10 cellular contexts compared by ENCODE assay signal in genomic region chr9:20551835-20552234, GRCh38.
DNase-seq lines count a peak whose midpoint lies in the region; ATAC-seq and TF ChIP-seq lines count a peak whose summit lies in the region.
"Had no signal": no experiment of that assay in that cellular context is flagged by ENCODE, and none has a peak within 500 bp of the region (broad histone marks: within the 10 kb centered on the region; RNA-seq: fewer than 3 reads in every experiment).

No MANE protein-coding gene starts in this region.

- TF ChIP-seq CTCF in natural killer cell (IDR thresholded peaks at IDR 0.05): no peak

- no peaks in the 10 kb centered on the region for H3K27me3 Mint-ChIP-seq in natural killer cell treated with Interleukin-12 subunit alpha and Interleukin-12 subunit beta and Interleukin-15 and Interleukin-18, amount 100 ng/mL, for 72 hours
- no peaks in the 10 kb centered on the region for H3K27me3 Mint-ChIP-seq in natural killer cell (ENCODE audit: low read depth in 2 of 2)
- H3K27me3 Mint-ChIP-seq in activated T-helper 2 cell treated with anti-CD3 and anti-CD28 coated beads, Interferon-gamma antibody, Interleukin-2, Interleukin-4, amounts not matched to agents 10 μg/mL and 5 μg/mL and 100 μg/mL, durations not matched to agents 14 hours and 24 hours and 36 hours (ENCODE audit: low read depth): no peaks in the 10 kb centered on the region
- no peaks in the 10 kb centered on the region for H3K27me3 Mint-ChIP-seq in stimulated activated naive CD8-positive, alpha-beta T cell treated with anti-CD3 and anti-CD28 coated beads, Interleukin-15, Interleukin-2, amounts not matched to agents 100 ng/mL and 50 ng/mL, for 24 hours

- intact Hi-C loops in natural killer cell (cut with micrococcal nuclease): no loop called here
- intact Hi-C loops in activated T-helper 2 cell treated with anti-CD3 and anti-CD28 coated beads, Interferon-gamma antibody, Interleukin-2, Interleukin-4, amounts not matched to agents 10 μg/mL and 5 μg/mL and 100 μg/mL, durations not matched to agents 14 hours and 24 hours and 36 hours (cut with micrococcal nuclease): loop anchor here (2.0 to 10.0 kb wide), 9 partner anchors 23 to 627 kb away; partner anchors contain the start of gene MLLT3

- no peak for DNase-seq in natural killer cell treated with Interleukin-12 subunit alpha and Interleukin-12 subunit beta and Interleukin-15 and Interleukin-18, amount 100 ng/mL, for 72 hours (ENCODE audit: low spot score)
- DNase-seq in natural killer cell (no peak), NCI-H748 (lab: John Stamatoyannopoulos, UW; ENCODE audit: unreplicated experiment) (no peak), occipital lobe (lab: John Stamatoyannopoulos, UW) (no peak), HK-2 (ENCODE audit: unreplicated experiment) (no peak)
- DNase-seq in activated T-helper 2 cell treated with anti-CD3 and anti-CD28 coated beads, Interferon-gamma antibody, Interleukin-2, Interleukin-4, amounts not matched to agents 10 μg/mL and 5 μg/mL and 100 μg/mL, durations not matched to agents 14 hours and 24 hours and 36 hours (ENCODE audit: low spot score): no peak
- DNase-seq: NCI-H510A treated with DMSO at 0.1 percent for 48 hours, ovary had no signal

- H3K27ac Mint-ChIP-seq in natural killer cell treated with Interleukin-12 subunit alpha and Interleukin-12 subunit beta and Interleukin-15 and Interleukin-18, amount 100 ng/mL, for 72 hours: peak overlapping the region in 1 of 2 donors; percentile 78
- H3K27ac Mint-ChIP-seq in natural killer cell: no peak overlapping the region
- peak overlapping the region; percentile 16 for H3K27ac Mint-ChIP-seq in activated T-helper 2 cell treated with anti-CD3 and anti-CD28 coated beads, Interferon-gamma antibody, Interleukin-2, Interleukin-4, amounts not matched to agents 10 μg/mL and 5 μg/mL and 100 μg/mL, durations not matched to agents 14 hours and 24 hours and 36 hours
- H3K27ac Mint-ChIP-seq in stimulated activated naive CD8-positive, alpha-beta T cell treated with anti-CD3 and anti-CD28 coated beads, Interleukin-15, Interleukin-2, amounts not matched to agents 100 ng/mL and 50 ng/mL, for 24 hours: peak overlapping the region; percentile 36

- no peaks in the 10 kb centered on the region for H3K9me3 Mint-ChIP-seq in natural killer cell treated with Interleukin-12 subunit alpha and Interleukin-12 subunit beta and Interleukin-15 and Interleukin-18, amount 100 ng/mL, for 72 hours
- no peaks in the 10 kb centered on the region for H3K9me3 Mint-ChIP-seq in natural killer cell
- no peaks in the 10 kb centered on the region for H3K9me3 Mint-ChIP-seq in activated T-helper 2 cell treated with anti-CD3 and anti-CD28 coated beads, Interferon-gamma antibody, Interleukin-2, Interleukin-4, amounts not matched to agents 10 μg/mL and 5 μg/mL and 100 μg/mL, durations not matched to agents 14 hours and 24 hours and 36 hours
- no peaks in the 10 kb centered on the region for H3K9me3 Mint-ChIP-seq in stimulated activated naive CD8-positive, alpha-beta T cell treated with anti-CD3 and anti-CD28 coated beads, Interleukin-15, Interleukin-2, amounts not matched to agents 100 ng/mL and 50 ng/mL, for 24 hours

- H3K36me3 Mint-ChIP-seq in natural killer cell treated with Interleukin-12 subunit alpha and Interleukin-12 subunit beta and Interleukin-15 and Interleukin-18, amount 100 ng/mL, for 72 hours: no peaks in the 10 kb centered on the region
- no peaks in the 10 kb centered on the region for H3K36me3 Mint-ChIP-seq in natural killer cell
- H3K36me3 Mint-ChIP-seq in activated T-helper 2 cell treated with anti-CD3 and anti-CD28 coated beads, Interferon-gamma antibody, Interleukin-2, Interleukin-4, amounts not matched to agents 10 μg/mL and 5 μg/mL and 100 μg/mL, durations not matched to agents 14 hours and 24 hours and 36 hours (ENCODE audit: low read depth): peaks cover 6% of the 10 kb centered on the region
- no peaks in the 10 kb centered on the region for H3K36me3 Mint-ChIP-seq in stimulated activated naive CD8-positive, alpha-beta T cell treated with anti-CD3 and anti-CD28 coated beads, Interleukin-15, Interleukin-2, amounts not matched to agents 100 ng/mL and 50 ng/mL, for 24 hours (ENCODE audit: low read depth)

- H3K4me1 Mint-ChIP-seq in natural killer cell treated with Interleukin-12 subunit alpha and Interleukin-12 subunit beta and Interleukin-15 and Interleukin-18, amount 100 ng/mL, for 72 hours (ENCODE audit: low read depth in 2 of 2): peaks cover 36 to 52% of the 10 kb centered on the region in 2 donors
- peaks cover 50 to 53% of the 10 kb centered on the region in 2 donors for H3K4me1 Mint-ChIP-seq in natural killer cell
- H3K4me1 Mint-ChIP-seq in activated T-helper 2 cell treated with anti-CD3 and anti-CD28 coated beads, Interferon-gamma antibody, Interleukin-2, Interleukin-4, amounts not matched to agents 10 μg/mL and 5 μg/mL and 100 μg/mL, durations not matched to agents 14 hours and 24 hours and 36 hours (ENCODE audit: low read depth): peaks cover 56% of the 10 kb centered on the region
- peaks cover 61% of the 10 kb centered on the region for H3K4me1 Mint-ChIP-seq in stimulated activated naive CD8-positive, alpha-beta T cell treated with anti-CD3 and anti-CD28 coated beads, Interleukin-15, Interleukin-2, amounts not matched to agents 100 ng/mL and 50 ng/mL, for 24 hours (ENCODE audit: low read depth)

- peak overlapping the region; percentile 56 for H3K4me3 Mint-ChIP-seq in natural killer cell treated with Interleukin-12 subunit alpha and Interleukin-12 subunit beta and Interleukin-15 and Interleukin-18, amount 100 ng/mL, for 72 hours
- no peak overlapping the region for H3K4me3 Mint-ChIP-seq in natural killer cell
- H3K4me3 Mint-ChIP-seq in activated T-helper 2 cell treated with anti-CD3 and anti-CD28 coated beads, Interferon-gamma antibody, Interleukin-2, Interleukin-4, amounts not matched to agents 10 μg/mL and 5 μg/mL and 100 μg/mL, durations not matched to agents 14 hours and 24 hours and 36 hours (ENCODE audit: low read depth): peak overlapping the region; percentile 38
- H3K4me3 Mint-ChIP-seq in stimulated activated naive CD8-positive, alpha-beta T cell treated with anti-CD3 and anti-CD28 coated beads, Interleukin-15, Interleukin-2, amounts not matched to agents 100 ng/mL and 50 ng/mL, for 24 hours: peak overlapping the region; percentile 0

- ATAC-seq in natural killer cell treated with Interleukin-12 subunit alpha and Interleukin-12 subunit beta and Interleukin-15 and Interleukin-18, amount 100 ng/mL, for 72 hours: peak; percentile 24 to 73
- ATAC-seq in natural killer cell (no peak), HG03039 (IDR thresholded peaks at IDR 0.05; ENCODE audit: unreplicated experiment) (peak; percentile 43)

Comparison
In these comparisons a context has a peak if more than half of its experiments do, and no peak if none do; other contexts are left out.
1. ATAC-seq: peak in natural killer cell treated with Interleukin-12 subunit alpha and Interleukin-12 subunit beta and Interleukin-15 and Interleukin-18, amount 100 ng/mL, for 72 hours (2 of 2) and HG03039 (single experiment); none in natural killer cell (0 of 3).
2. H3K27ac Mint-ChIP-seq: peak in activated T-helper 2 cell treated with anti-CD3 and anti-CD28 coated beads, Interferon-gamma antibody, Interleukin-2, Interleukin-4, amounts not matched to agents 10 μg/mL and 5 μg/mL and 100 μg/mL, durations not matched to agents 14 hours and 24 hours and 36 hours (single experiment) and stimulated activated naive CD8-positive, alpha-beta T cell treated with anti-CD3 and anti-CD28 coated beads, Interleukin-15, Interleukin-2, amounts not matched to agents 100 ng/mL and 50 ng/mL, for 24 hours (single experiment); none in natural killer cell (0 of 2).